2 cellular contexts compared by ENCODE assay signal in the genomic region with DNA sequence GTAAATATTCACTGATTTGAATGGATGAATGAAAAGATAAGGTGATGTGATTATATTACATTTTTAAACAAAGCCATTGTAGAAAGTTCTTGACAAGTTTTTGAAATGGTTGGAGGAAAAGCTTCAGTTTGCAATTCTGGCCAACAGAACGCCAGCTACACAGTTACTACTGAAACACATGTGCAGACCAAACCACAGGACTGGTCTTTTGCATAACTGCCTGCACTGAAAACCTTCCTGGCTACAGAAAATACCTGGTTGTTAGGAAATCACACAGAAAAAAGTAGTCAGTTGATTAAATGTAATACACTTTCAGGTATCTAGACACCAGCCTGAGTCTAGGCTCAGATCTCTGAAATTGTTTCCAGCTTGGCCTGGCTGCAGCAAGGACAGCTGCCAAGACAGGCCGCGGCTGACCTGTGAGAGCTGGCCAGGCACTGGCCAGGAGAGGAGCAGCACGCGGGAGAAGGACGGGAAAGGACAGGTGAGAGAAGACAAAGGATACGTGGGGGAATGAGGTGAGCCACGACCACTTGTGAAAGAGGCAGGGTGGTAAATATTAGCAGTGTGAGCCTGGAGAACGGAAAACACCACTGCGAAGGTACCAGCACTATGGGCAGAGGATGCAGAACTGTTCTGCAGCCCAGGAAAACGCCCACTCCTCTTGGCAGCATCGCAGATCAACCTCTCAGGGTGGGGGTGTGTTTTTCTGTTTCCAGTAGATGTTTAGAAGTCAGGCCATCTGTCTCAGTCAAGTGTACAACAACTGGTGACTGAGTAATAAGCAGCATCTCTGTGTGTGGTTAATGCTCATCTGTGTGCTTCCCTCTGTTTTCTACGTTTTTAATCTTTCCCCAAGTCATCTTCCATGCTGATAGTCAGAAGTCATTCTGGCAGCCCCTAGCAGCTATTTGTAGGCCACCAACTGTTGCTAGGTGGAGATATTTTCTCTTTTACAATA.
TF ChIP-seq lines count a peak whose summit lies in the region.

No MANE protein-coding gene starts in this region.

TF ChIP-seq in SK-N-SH, 30 proteins besides CTCF, POLR2A, EP300 and RAD21 (continued from another document):
- TF ChIP-seq FOXJ3 (CRISPR knock-in tag; IDR thresholded peaks at IDR 0.05) (no peak), SMC3 (IDR thresholded peaks at IDR 0.05; ENCODE audit: low read depth, low read length) (no peak), TCF12 (IDR thresholded peaks at IDR 0.05) (no peak), GATA2 (CRISPR knock-in tag; IDR thresholded peaks at IDR 0.05) (no peak), SIN3A (IDR thresholded peaks at IDR 0.05; ENCODE audit: borderline replicate concordance, low read depth, low read length) (no peak), FOXM1 (IDR thresholded peaks at IDR 0.05; ENCODE audit: low read depth) (no peak), NFIC (IDR thresholded peaks at IDR 0.05; ENCODE audit: borderline replicate concordance) (no peak), JUND (IDR thresholded peaks at IDR 0.05) (no peak), NRF1 (IDR thresholded peaks at IDR 0.05; ENCODE audit: low read depth, low read length) (no peak), PBX3 (IDR thresholded peaks at IDR 0.05) (no peak)
- TF ChIP-seq, protein P1, sequence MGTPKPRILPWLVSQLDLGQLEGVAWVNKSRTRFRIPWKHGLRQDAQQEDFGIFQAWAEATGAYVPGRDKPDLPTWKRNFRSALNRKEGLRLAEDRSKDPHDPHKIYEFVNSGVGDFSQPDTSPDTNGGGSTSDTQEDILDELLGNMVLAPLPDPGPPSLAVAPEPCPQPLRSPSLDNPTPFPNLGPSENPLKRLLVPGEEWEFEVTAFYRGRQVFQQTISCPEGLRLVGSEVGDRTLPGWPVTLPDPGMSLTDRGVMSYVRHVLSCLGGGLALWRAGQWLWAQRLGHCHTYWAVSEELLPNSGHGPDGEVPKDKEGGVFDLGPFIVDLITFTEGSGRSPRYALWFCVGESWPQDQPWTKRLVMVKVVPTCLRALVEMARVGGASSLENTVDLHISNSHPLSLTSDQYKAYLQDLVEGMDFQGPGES (IDR thresholded peaks at IDR 0.05; ENCODE audit: low read depth, low read length): no peak

TF ChIP-seq in SK-N-SH treated with all-trans-retinoic acid at 6 μM for 48 hours, 23 proteins besides CTCF, POLR2A, EP300 and RAD21 (continued from another document):
- TF ChIP-seq RARB (CRISPR knock-in tag; IDR thresholded peaks at IDR 0.05) (no peak), GLIS3 (CRISPR knock-in tag; IDR thresholded peaks at IDR 0.05) (no peak), ZC3H10 (CRISPR knock-in tag; IDR thresholded peaks at IDR 0.05) (no peak), CSDC2 (CRISPR knock-in tag; IDR thresholded peaks at IDR 0.05) (no peak), ESRRG (CRISPR knock-in tag; IDR thresholded peaks at IDR 0.05) (no peak), ZFP3 (CRISPR knock-in tag; IDR thresholded peaks at IDR 0.05) (no peak), ISL1 (CRISPR knock-in tag; IDR thresholded peaks at IDR 0.05) (no peak), ZNF565 (CRISPR knock-in tag; conservative IDR thresholded peaks at IDR 0.05; ENCODE audit: low read depth) (no peak), ZNF70 (CRISPR knock-in tag; IDR thresholded peaks at IDR 0.05) (no peak)
